In the genomic region with DNA sequence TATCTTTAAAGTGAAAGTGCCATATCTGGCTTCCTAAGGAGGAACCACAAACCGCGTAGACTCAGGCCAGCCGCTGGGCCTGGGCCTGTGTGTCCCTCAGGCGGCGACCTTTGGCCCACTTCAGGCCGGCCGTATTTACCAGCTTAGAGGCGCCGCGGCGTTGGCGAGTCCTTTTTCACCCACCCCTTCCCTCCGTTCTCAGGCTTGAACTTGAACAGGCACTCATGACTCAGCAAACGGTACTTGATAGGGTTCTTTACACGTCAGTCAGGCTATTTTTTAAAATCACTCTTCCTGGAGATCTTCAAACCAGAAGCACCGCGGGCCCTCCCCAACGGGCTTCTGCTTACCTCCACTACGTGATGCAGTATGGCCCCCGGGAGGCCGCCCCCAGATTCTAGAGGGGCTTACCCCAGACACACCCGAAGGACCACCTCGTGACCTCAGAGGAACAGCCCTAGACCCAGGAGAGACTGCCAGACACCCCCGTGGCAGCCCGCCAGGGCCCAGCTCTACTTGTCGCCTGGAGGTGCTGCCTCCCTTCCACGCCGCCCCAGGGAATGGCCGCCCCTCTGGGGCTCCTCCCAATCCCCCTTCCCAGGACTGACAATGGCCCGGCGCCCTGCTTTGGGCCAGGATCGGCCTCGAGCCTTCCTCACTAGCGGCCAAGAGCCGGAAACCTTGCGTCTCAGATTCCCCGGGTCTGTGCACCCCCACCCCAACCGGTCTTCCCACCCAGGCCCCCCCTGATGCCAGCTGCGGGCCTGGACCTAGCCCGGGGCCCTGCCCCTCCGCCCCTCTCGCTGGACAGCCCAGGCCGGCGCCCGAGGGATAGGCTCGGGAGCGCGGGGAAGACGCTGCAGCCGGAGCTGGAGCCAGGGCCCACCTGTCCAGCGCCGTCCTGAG, we compare ENCODE assay signal across 8 cellular contexts. TPM values are rescaled to one million over a fixed set of nuclear protein-coding genes. Genes with fewer than 3 reads are reported as not detected.
DNase-seq lines count a peak whose midpoint lies in the region; ATAC-seq, FAIRE-seq and TF ChIP-seq lines count a peak whose summit lies in the region.

No MANE protein-coding gene starts in this region.

- peak overlapping the region; percentile 93 for H3K27ac ChIP-seq in keratinocyte (ENCODE audit: control insufficient read depth, insufficient read depth, low read length)

- no peaks in the 10 kb centered on the region for H3K9me1 ChIP-seq in keratinocyte (ENCODE audit: control insufficient read depth, extremely low read depth, insufficient read depth, low read length)

- peak overlapping the region; percentile 89 for H3K4me2 ChIP-seq in keratinocyte (ENCODE audit: control insufficient read depth, extremely low read depth, insufficient read depth, low read depth, low read length)

- H3K79me2 ChIP-seq in keratinocyte (ENCODE audit: control insufficient read depth, insufficient read depth, low read length), result no peaks in the 10 kb centered on the region

- no peaks in the 10 kb centered on the region for H3K9me3 Mint-ChIP-seq in central memory CD8-positive, alpha-beta T cell

- DNase-seq in DMS153 treated with DMSO at 0.1 percent for 48 hours (lab: John Stamatoyannopoulos, UW; ENCODE audit: unreplicated experiment) (peak; percentile 8), KBM-7 (peak; percentile 95), keratinocyte (ENCODE audit: low read depth, low spot score) (peak; percentile 90), NCI-H1930 (lab: John Stamatoyannopoulos, UW) (no peak)
- peak; percentile 15 to 45 for DNase-seq in central memory CD8-positive, alpha-beta T cell (ENCODE audit: low spot score in 2 of 2)
- DNase-seq in stimulated activated CD4-positive, alpha-beta T cell treated with anti-CD3 and anti-CD28 coated beads, Interleukin-12 subunit alpha, Interleukin-12 subunit beta, amount 100 ng/mL, for 4 hours, result peak; percentile 57

- no peaks in the 10 kb centered on the region for H3K27me3 ChIP-seq in keratinocyte (ENCODE audit: control insufficient read depth, extremely low read depth, insufficient read depth, low read length)

- in situ Hi-C loops in KBM-7 (cut with MboI; ENCODE audit: low pct_unique_long_range_greater_than_20kb, low sequenced_read_pairs), result no loop called here

- dilution Hi-C loops in keratinocyte (cut with MboI; ENCODE audit: extremely low pct_ligation_motif_present, low sequenced_read_pairs), result no loop called here

- H3K9me3 ChIP-seq in keratinocyte (ENCODE audit: control insufficient read depth, low read depth, low read length), result no peaks in the 10 kb centered on the region

- peaks cover 27% of the 10 kb centered on the region for H3K4me1 ChIP-seq in keratinocyte (ENCODE audit: control insufficient read depth, extremely low read depth, insufficient read depth, low read length)

- H3K36me3 Mint-ChIP-seq in central memory CD8-positive, alpha-beta T cell (ENCODE audit: insufficient read depth), result peaks cover 3% of the 10 kb centered on the region

- no peaks in the 10 kb centered on the region for H3K36me3 ChIP-seq in keratinocyte (ENCODE audit: control insufficient read depth in 2 of 2, extremely low read depth in 1 of 2, insufficient read depth in 2 of 2, low read length in 2 of 2)

- no peaks in the 10 kb centered on the region for H4K20me1 ChIP-seq in keratinocyte (ENCODE audit: control insufficient read depth, extremely low read depth, insufficient read depth, low read length)

- ATAC-seq in GM21717 (IDR thresholded peaks at IDR 0.05; ENCODE audit: unreplicated experiment), result peak; percentile 76
- peak; percentile 93 to 94 for ATAC-seq in activated CD4-positive, CD25-positive, alpha-beta regulatory T cell treated with anti-CD3 and anti-CD28 coated beads, Interleukin-2, amount 50 U/mL, for 24 hours
- ATAC-seq in central memory CD8-positive, alpha-beta T cell (replicated peaks; ENCODE audit: extremely low read depth, poor library complexity, severe bottlenecking), result peak; percentile 82

- FAIRE-seq in keratinocyte (lab: Jason Lieb, UNC), result peak; percentile 77

- no peaks in the 10 kb centered on the region for H3K27me3 Mint-ChIP-seq in central memory CD8-positive, alpha-beta T cell

- H3K4me3 Mint-ChIP-seq in central memory CD8-positive, alpha-beta T cell, result peak overlapping the region; percentile 84

- TF ChIP-seq CTCF in keratinocyte (optimal IDR thresholded peaks at IDR 0.05 in 1 of 3, IDR thresholded peaks at IDR 0.05 in 1 of 3, conservative IDR thresholded peaks at IDR 0.05 in 1 of 3; ENCODE audit: extremely low read depth in 1 of 3, insufficient read depth in 2 of 3, low read length in 3 of 3), result no peak

- peak overlapping the region; percentile 37 to 73 (median 63) for H3K4me3 ChIP-seq in keratinocyte (ENCODE audit: control insufficient read depth in 2 of 3, extremely low read depth in 1 of 3, insufficient read depth in 2 of 3, low read depth in 1 of 3, low read length in 3 of 3)

- peak overlapping the region; percentile 86 for H3K9ac ChIP-seq in keratinocyte (ENCODE audit: control insufficient read depth, extremely low read depth, insufficient read depth, low read length)

- peak overlapping the region; percentile 82 for H2AFZ ChIP-seq in keratinocyte (ENCODE audit: control insufficient read depth, low read length)

- H3K27ac Mint-ChIP-seq in central memory CD8-positive, alpha-beta T cell (ENCODE audit: low read depth), result peak overlapping the region; percentile 78

- peaks cover 13% of the 10 kb centered on the region for H3K4me1 Mint-ChIP-seq in central memory CD8-positive, alpha-beta T cell

RNA-seq across cellular contexts. Expression of gene IMPA2, which starts 33.8 kb away (rescaled TPM):
- 9.9 to 18.7 TPM (median 17.6 TPM) in 3 replicates for polyA plus RNA-seq in keratinocyte
- 66.4 TPM for polyA plus RNA-seq in keratinocyte (2011; ENCODE audit: low read depth)
- polyA plus RNA-seq in keratinocyte (2011; cell fraction: cytosol; rRNA removed), result 11.2 and 14.0 TPM in 2 replicates
- 11.4 TPM in 2 replicates for polyA plus RNA-seq in keratinocyte (2011; cell fraction: nucleus; rRNA removed)
- polyA plus RNA-seq in keratinocyte (2012; ENCODE audit: low replicate concordance), result 11.0 and 143 TPM in 2 replicates
- 12.0 to 15.1 TPM (median 12.1 TPM) in 3 replicates for polyA minus RNA-seq in keratinocyte
- polyA minus RNA-seq in keratinocyte (2011; cell fraction: cytosol; rRNA and poly(A)+ RNA removed), result 12.5 TPM
- 4.2 and 4.6 TPM in 2 replicates for polyA minus RNA-seq in keratinocyte (2011; cell fraction: nucleus; rRNA and poly(A)+ RNA removed)

RNA-seq across cellular contexts. Expression of gene MPPE1, which starts 39.4 kb away (rescaled TPM):
- polyA plus RNA-seq in keratinocyte, result 14.4 to 25.0 TPM (median 21.0 TPM) in 3 replicates
- 34.4 TPM for polyA plus RNA-seq in keratinocyte (2011; ENCODE audit: low read depth)
- polyA plus RNA-seq in keratinocyte (2011; cell fraction: cytosol; rRNA removed), result 11.2 and 12.1 TPM in 2 replicates
- 37.7 and 41.5 TPM in 2 replicates for polyA plus RNA-seq in keratinocyte (2011; cell fraction: nucleus; rRNA removed)
- polyA plus RNA-seq in keratinocyte (2012; ENCODE audit: low replicate concordance), result 23.3 and 39.4 TPM in 2 replicates
- polyA minus RNA-seq in keratinocyte, result 8.7 to 15.7 TPM (median 15.1 TPM) in 3 replicates
- 10.9 TPM for polyA minus RNA-seq in keratinocyte (2011; cell fraction: cytosol; rRNA and poly(A)+ RNA removed)
- 17.3 and 35.8 TPM in 2 replicates for polyA minus RNA-seq in keratinocyte (2011; cell fraction: nucleus; rRNA and poly(A)+ RNA removed)

Comparison
In these comparisons a context has a peak if more than half of its experiments do, and no peak if none do; other contexts are left out.
1. DNase-seq: peak in DMS153 treated with DMSO at 0.1 percent for 48 hours (single experiment), KBM-7 (single experiment), central memory CD8-positive, alpha-beta T cell (2 of 2), keratinocyte (single experiment) and stimulated activated CD4-positive, alpha-beta T cell treated with anti-CD3 and anti-CD28 coated beads, Interleukin-12 subunit alpha, Interleukin-12 subunit beta, amount 100 ng/mL, for 4 hours (single experiment); none in NCI-H1930 (0 of 2).
2. Peak in every context shown above with its lines, with median percentiles within 50 percentile points of each other: ATAC-seq.